In the genomic region with DNA sequence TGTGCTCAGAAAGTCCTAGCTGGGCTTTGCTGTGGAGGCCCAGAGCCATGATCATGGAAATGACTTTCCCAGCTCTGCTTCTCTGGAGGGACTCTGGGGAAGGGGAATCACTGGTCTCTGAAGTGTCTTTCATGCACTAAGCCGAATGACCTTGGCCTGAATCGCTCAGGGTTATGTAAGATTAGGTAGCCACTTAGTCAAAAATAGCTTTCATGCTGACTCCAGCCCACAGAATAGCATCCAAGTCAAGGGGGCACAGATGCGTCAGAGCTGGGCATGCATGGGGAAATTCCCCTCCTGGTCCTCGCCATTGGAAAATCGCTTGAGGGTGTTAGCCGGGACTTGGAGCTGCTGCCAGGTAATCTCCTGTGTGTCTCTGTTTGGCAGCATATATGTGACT, we compare ENCODE assay signal across 19 cellular contexts.
"Had no signal": no experiment of that assay in that cellular context is flagged by ENCODE, and none has a peak within 500 bp of the region (broad histone marks: within the 10 kb centered on the region; RNA-seq: fewer than 3 reads in every experiment).

No MANE protein-coding gene starts in this region.

- H3K36me3 ChIP-seq: colonic mucosa, esophagus muscularis mucosa, prostate gland, sigmoid colon, stomach, upper lobe of left lung had no signal

- H3K9me3 ChIP-seq: colonic mucosa, esophagus muscularis mucosa, prostate gland, sigmoid colon, stomach, testis, upper lobe of left lung had no signal

- H3K27me3 ChIP-seq: colonic mucosa, esophagus muscularis mucosa, sigmoid colon, stomach, testis, upper lobe of left lung had no signal

- H3K4me1 Mint-ChIP-seq: activated CD4-positive, alpha-beta T cell treated with anti-CD3 and anti-CD28 coated beads, Interleukin-2, amount 10 ng/mL, durations not matched to agents 7 days and 5 days; neural crest cell had no signal

- DNase-seq: activated CD4-positive, alpha-beta T cell treated with anti-CD3 and anti-CD28 coated beads, Interleukin-2, amount 10 ng/mL, durations not matched to agents 7 days and 5 days; activated CD8-positive, alpha-beta memory T cell treated with anti-CD3 and anti-CD28 coated beads, Interleukin-2, amount 50 U/mL, for 48 hours; central memory CD4-positive, alpha-beta T cell; colonic mucosa; glutamatergic neuron; midbrain; sigmoid colon; stimulated activated CD4-positive, alpha-beta T cell treated with anti-CD3 and anti-CD28 coated beads, Interleukin-12 subunit alpha, Interleukin-12 subunit beta, amount 100 ng/mL, for 4 hours; stimulated activated CD4-positive, alpha-beta T cell treated with anti-CD3 and anti-CD28 coated beads, Interleukin-2, amount 100 ng/mL, for 24 hours; stomach; testis; upper lobe of left lung had no signal

- FAIRE-seq: astrocyte, endometrium had no signal

- H3K4me3 Mint-ChIP-seq: activated CD4-positive, alpha-beta T cell treated with anti-CD3 and anti-CD28 coated beads, Interleukin-2, amount 10 ng/mL, durations not matched to agents 7 days and 5 days; neural crest cell; T-helper 2 cell treated with Interferon-gamma antibody and Interleukin-4, amounts not matched to agents 5 μg/mL and 100 μg/mL, for 36 hours had no signal

- H3K4me1 ChIP-seq: colonic mucosa, esophagus muscularis mucosa, prostate gland, sigmoid colon, stomach, testis, upper lobe of left lung had no signal

- H3K4me3 ChIP-seq: colonic mucosa, esophagus muscularis mucosa, lung, prostate gland, sigmoid colon, stomach, testis, upper lobe of left lung had no signal

- H3K9me3 Mint-ChIP-seq: activated CD4-positive, alpha-beta T cell treated with anti-CD3 and anti-CD28 coated beads, Interleukin-2, amount 10 ng/mL, durations not matched to agents 7 days and 5 days; neural crest cell; T-helper 2 cell treated with Interferon-gamma antibody and Interleukin-4, amounts not matched to agents 5 μg/mL and 100 μg/mL, for 36 hours had no signal

- H3K27ac ChIP-seq: colonic mucosa, esophagus muscularis mucosa, prostate gland, sigmoid colon, stomach, testis, upper lobe of left lung had no signal

- H3K27ac Mint-ChIP-seq: activated CD4-positive, alpha-beta T cell treated with anti-CD3 and anti-CD28 coated beads, Interleukin-2, amount 10 ng/mL, durations not matched to agents 7 days and 5 days; T-helper 2 cell treated with Interferon-gamma antibody and Interleukin-4, amounts not matched to agents 5 μg/mL and 100 μg/mL, for 36 hours had no signal
